In genomic region chr13:20848203-20848602, GRCh38 we compare ENCODE assay signal across 1 cellular context.
TF ChIP-seq lines count a peak whose summit lies in the region.

No MANE protein-coding gene starts in this region.

TF ChIP-seq in IMR-90, 13 proteins besides CTCF, POLR2A, EP300 and RAD21 (continued from another document):
- TF ChIP-seq RFX5 (IDR thresholded peaks at IDR 0.05; ENCODE audit: low read depth, low read length) (no peak), CEBPB (IDR thresholded peaks at IDR 0.05; ENCODE audit: low read depth, low read length) (no peak), ELK1 (IDR thresholded peaks at IDR 0.05; ENCODE audit: borderline replicate concordance, low read depth, low read length) (no peak), MAZ (IDR thresholded peaks at IDR 0.05; ENCODE audit: borderline replicate concordance, low read depth, low read length) (no peak), RCOR1 (IDR thresholded peaks at IDR 0.05; ENCODE audit: insufficient replicate concordance, low read length) (no peak), BHLHE40 (IDR thresholded peaks at IDR 0.05; ENCODE audit: low read depth, low read length) (no peak), MXI1 (IDR thresholded peaks at IDR 0.05; ENCODE audit: borderline replicate concordance, low read depth, low read length) (no peak)
